Comparison of ENCODE assay signal across 8 cellular contexts in genomic region chr17:78272181-78272913, GRCh38. TPM values are rescaled to one million over a fixed set of nuclear protein-coding genes. Genes with fewer than 3 reads are reported as not detected.
DNase-seq lines count a peak whose midpoint lies in the region; ATAC-seq and TF ChIP-seq lines count a peak whose summit lies in the region.

No MANE protein-coding gene starts in this region.

- DNase-seq in HPDE6-E6E7 (ENCODE audit: extremely low spot score) (peak; percentile 90), T-helper 1 cell (peak in 4 of 5 donors; percentile 47 to 78 (median 54)), upper lobe of right lung (peak; percentile 89), dedifferentiated amniotic fluid mesenchymal stem cell (ENCODE audit: extremely low spot score) (no peak), GM19238 (ENCODE audit: insufficient read length, low spot score) (no peak)
- DNase-seq in central memory CD8-positive, alpha-beta T cell (ENCODE audit: low spot score in 2 of 2): peak in 1 of 2 donors; percentile 36

- no peaks in the 10 kb centered on the region for H3K9me3 Mint-ChIP-seq in central memory CD8-positive, alpha-beta T cell

- H3K4me1 Mint-ChIP-seq in central memory CD8-positive, alpha-beta T cell: peaks cover 5% of the 10 kb centered on the region

- H3K27ac ChIP-seq in mucosa of rectum (ENCODE audit: low read depth in 2 of 2, low read length in 2 of 2) (peak overlapping the region; percentile 13 to 58), upper lobe of right lung (peak overlapping the region; percentile 47)

- H3K27me3 ChIP-seq in mucosa of rectum (ENCODE audit: control insufficient read depth in 2 of 2, insufficient read depth in 2 of 2, low read length in 2 of 2): peaks cover 5 to 15% of the 10 kb centered on the region in 2 donors
- peaks cover 5% of the 10 kb centered on the region for H3K27me3 ChIP-seq in upper lobe of right lung

- no peaks in the 10 kb centered on the region for H3K9me3 ChIP-seq in mucosa of rectum (ENCODE audit: control insufficient read depth in 2 of 2, low read length in 2 of 2)
- no peaks in the 10 kb centered on the region for H3K9me3 ChIP-seq in upper lobe of right lung

- no peak overlapping the region for H3K27ac Mint-ChIP-seq in central memory CD8-positive, alpha-beta T cell (ENCODE audit: low read depth)

- ATAC-seq in central memory CD8-positive, alpha-beta T cell (replicated peaks; ENCODE audit: extremely low read depth, poor library complexity, severe bottlenecking): peak; percentile 78
- ATAC-seq in upper lobe of right lung (peak; percentile 90), HG03159 (IDR thresholded peaks at IDR 0.05; ENCODE audit: unreplicated experiment) (no peak)

- no peak overlapping the region for H3K4me3 Mint-ChIP-seq in central memory CD8-positive, alpha-beta T cell

- H3K36me3 ChIP-seq in mucosa of rectum (ENCODE audit: control insufficient read depth in 2 of 2, insufficient read depth in 2 of 2, low read length in 2 of 2) (no peaks in the 10 kb centered on the region), upper lobe of right lung (no peaks in the 10 kb centered on the region)

- H3K4me3 ChIP-seq in mucosa of rectum (ENCODE audit: low read length in 2 of 2): peak overlapping the region in 1 of 2 donors; percentile 33
- no peak overlapping the region for H3K4me3 ChIP-seq in upper lobe of right lung

- no peak overlapping the region for H3K9ac ChIP-seq in mucosa of rectum (ENCODE audit: low read depth in 1 of 2, low read length in 2 of 2)

- peaks cover 6 to 7% of the 10 kb centered on the region in 2 donors for H3K4me1 ChIP-seq in mucosa of rectum (ENCODE audit: control insufficient read depth in 2 of 2, insufficient read depth in 2 of 2, low read length in 2 of 2)
- peaks cover 32% of the 10 kb centered on the region for H3K4me1 ChIP-seq in upper lobe of right lung

- H3K36me3 Mint-ChIP-seq in central memory CD8-positive, alpha-beta T cell (ENCODE audit: insufficient read depth): no peaks in the 10 kb centered on the region

- intact Hi-C loops in upper lobe of right lung (cut with DNase I): no loop called here

- TF ChIP-seq CTCF in upper lobe of right lung (IDR thresholded peaks at IDR 0.05): no peak

- H3K27me3 Mint-ChIP-seq in central memory CD8-positive, alpha-beta T cell: peaks cover 24% of the 10 kb centered on the region

RNA-seq across cellular contexts. Expression of gene TMEM235, which starts 40.9 kb away (rescaled TPM):
- total RNA-seq in upper lobe of right lung: not detected

RNA-seq across cellular contexts. Expression of gene BIRC5, which starts 58.3 kb away (rescaled TPM):
- total RNA-seq in upper lobe of right lung: 1.1 TPM

Comparison
In these comparisons a context has a peak if more than half of its experiments do, and no peak if none do; other contexts are left out.
1. DNase-seq: peak in HPDE6-E6E7 (single experiment), T-helper 1 cell (4 of 5) and upper lobe of right lung (single experiment); none in dedifferentiated amniotic fluid mesenchymal stem cell (single experiment) and GM19238 (single experiment).